Comparison of ENCODE assay signal across 15 cellular contexts in genomic region chr11:117437791-117438130, GRCh38.
DNase-seq lines count a peak whose midpoint lies in the region; ATAC-seq and TF ChIP-seq lines count a peak whose summit lies in the region.
"Had no signal": no experiment of that assay in that cellular context is flagged by ENCODE, and none has a peak within 500 bp of the region (broad histone marks: within the 10 kb centered on the region; RNA-seq: fewer than 3 reads in every experiment).

No MANE protein-coding gene starts in this region.

- H3K27ac Mint-ChIP-seq in GM23338: no peak overlapping the region
- no peak overlapping the region for H3K27ac Mint-ChIP-seq in H9
- H3K27ac Mint-ChIP-seq: CD4-positive, alpha-beta memory T cell had no signal

- H2BK120ac ChIP-seq in H9 (ENCODE audit: low read depth, low read length, poor library complexity, severe bottlenecking) (no peak overlapping the region), neuronal stem cell (ENCODE audit: low read depth, low read length) (no peak overlapping the region)

- H3K4ac ChIP-seq in H9 (ENCODE audit: low read depth, low read length): no peak overlapping the region
- H3K4ac ChIP-seq in neuronal stem cell (ENCODE audit: low read length): no peak overlapping the region

- H3K9me3 Mint-ChIP-seq in GM23338 (no peaks in the 10 kb centered on the region), H9 (peaks cover 0 to 4% of the 10 kb centered on the region in 2 experiments; a peak in 2 of 5 replicates)
- H3K9me3 Mint-ChIP-seq: CD4-positive, alpha-beta memory T cell had no signal

- H3K4me1 ChIP-seq in GM23338 (ENCODE audit: insufficient read depth) (no peaks in the 10 kb centered on the region; the same call in 1 of the 2 replicates), H9 (ENCODE audit: insufficient read depth, low read length) (no peaks in the 10 kb centered on the region), neuronal stem cell (ENCODE audit: control insufficient read depth in 2 of 2, insufficient read depth in 1 of 2, low read depth in 1 of 2, low read length in 2 of 2) (peaks cover 0 to 6% of the 10 kb centered on the region in 2 donors)

- H3K36me3 ChIP-seq in GM23338 (ENCODE audit: insufficient read depth) (no peaks in the 10 kb centered on the region), neuronal stem cell (replicated peaks in 1 of 2; ENCODE audit: control insufficient read depth in 2 of 2, insufficient read depth in 2 of 2, low read length in 2 of 2) (no peaks in the 10 kb centered on the region)

- H3K9me3 ChIP-seq in H9 (ENCODE audit: control insufficient read depth, low read depth, low read length): no peaks in the 10 kb centered on the region
- H3K9me3 ChIP-seq in neuronal stem cell (replicated peaks in 1 of 2; ENCODE audit: control insufficient read depth in 2 of 2, insufficient read depth in 1 of 2, low read depth in 1 of 2, low read length in 2 of 2): peaks cover 0 to 2% of the 10 kb centered on the region in 2 donors

- H3K23me2 ChIP-seq in H9 (ENCODE audit: insufficient read length, low read depth, low read length, poor library complexity, severe bottlenecking): no peaks in the 10 kb centered on the region

- H2BK15ac ChIP-seq in H9 (ENCODE audit: low read depth, low read length) (no peak overlapping the region), neuronal stem cell (ENCODE audit: low read length) (peak overlapping the region; percentile 40)

- H2AFZ ChIP-seq in GM23338: no peak overlapping the region
- no peak overlapping the region for H2AFZ ChIP-seq in H9 (ENCODE audit: low read length)
- no peak overlapping the region for H2AFZ ChIP-seq in neuronal stem cell (ENCODE audit: low read length)

- no peak overlapping the region for H2BK12ac ChIP-seq in H9 (ENCODE audit: insufficient read length, low read depth, low read length)
- no peak overlapping the region for H2BK12ac ChIP-seq in neuronal stem cell (ENCODE audit: low read length)

- H3K9ac ChIP-seq in H9 (ENCODE audit: extremely low read depth, insufficient read length, low read length) (no peak overlapping the region), neuronal stem cell (ENCODE audit: low read depth, low read length, poor library complexity) (peak overlapping the region; percentile 24)

- H3K23ac ChIP-seq in H9 (ENCODE audit: insufficient read length, low read depth, low read length) (no peak overlapping the region), neuronal stem cell (ENCODE audit: low read depth, low read length, poor library complexity) (peak overlapping the region; percentile 8)

- H3K14ac ChIP-seq in H9 (ENCODE audit: insufficient read depth, low read length): peak overlapping the region; percentile 72
- H3K14ac ChIP-seq in neuronal stem cell (ENCODE audit: low read length): peak overlapping the region; percentile 50

- no peak overlapping the region for H3T11ph ChIP-seq in H9 (ENCODE audit: low read length)

- H4K5ac ChIP-seq in H9 (ENCODE audit: insufficient read length, low read depth, low read length): no peak overlapping the region

- no peak overlapping the region for H3K56ac ChIP-seq in H9 (ENCODE audit: insufficient read length, low read depth, low read length)

- H3K4me1 Mint-ChIP-seq in GM23338 (peaks cover 5% of the 10 kb centered on the region; the same call in 2 of the 3 replicates), H9 (peaks cover 10 to 12% of the 10 kb centered on the region in 2 experiments)
- H3K4me1 Mint-ChIP-seq: CD4-positive, alpha-beta memory T cell had no signal

- H3K9me2 ChIP-seq in GM23338 (ENCODE audit: insufficient read depth): no peaks in the 10 kb centered on the region

- H3K18ac ChIP-seq in H9 (ENCODE audit: insufficient read length, low read depth, low read length) (no peak overlapping the region), neuronal stem cell (ENCODE audit: low read length) (peak overlapping the region; percentile 51)

- H3K27me3 ChIP-seq in GM23338 (ENCODE audit: insufficient read depth) (no peaks in the 10 kb centered on the region), H9 (ENCODE audit: insufficient read depth, low read length) (no peaks in the 10 kb centered on the region), neuronal stem cell (ENCODE audit: control insufficient read depth in 3 of 3, insufficient read depth in 3 of 3, low read depth in 1 of 3, low read length in 3 of 3) (peaks cover 0 to 43% (median 5%) of the 10 kb centered on the region in 3 experiments)

- H2BK20ac ChIP-seq in H9 (ENCODE audit: low read depth, low read length, poor library complexity, severe bottlenecking): no peak overlapping the region

- H2AK5ac ChIP-seq in H9 (ENCODE audit: insufficient read length, low read length) (no peak overlapping the region), neuronal stem cell (ENCODE audit: low read depth, low read length) (peak overlapping the region; percentile 35)

- WGBS in H9 (ENCODE audit: extremely low coverage, insufficient read length, low lambda C conversion rate): no CpG with 5 or more reads among the region's 14 CpGs
- WGBS in neuronal stem cell (ENCODE audit: extremely low coverage in 2 of 2, insufficient read length in 2 of 2, insufficient replicate concordance in 1 of 2), 2 donors: no CpG with 5 or more reads among the region's 14 CpGs

- no peaks in the 10 kb centered on the region for H4K20me1 ChIP-seq in GM23338 (replicated peaks; ENCODE audit: insufficient read depth)
- no peaks in the 10 kb centered on the region for H4K20me1 ChIP-seq in H9 (ENCODE audit: control insufficient read depth, insufficient read depth, insufficient read length)

- H3K36me3 Mint-ChIP-seq in GM23338 (ENCODE audit: low read depth) (no peaks in the 10 kb centered on the region), H9 (ENCODE audit: insufficient read depth in 1 of 3, low read depth in 3 of 3) (no peaks in the 10 kb centered on the region)
- H3K36me3 Mint-ChIP-seq: CD4-positive, alpha-beta memory T cell had no signal

- H3F3A ChIP-seq in GM23338 (replicated peaks; ENCODE audit: low read depth): 0 out of 2 replicates have a peak, but pooled peaks cover 2% of the 10 kb centered on the region

- no peak for DNase-seq in GM23338 (ENCODE audit: low spot score)
- DNase-seq in H9: no peak
- DNase-seq in neuronal stem cell (ENCODE audit: low spot score): no peak
- no peak for DNase-seq in cortex of kidney (lab: John Stamatoyannopoulos, UW)
- DNase-seq: C1 segment of cervical spinal cord; Calu3; CD4-positive, alpha-beta memory T cell; COR-L47; DMS53; DMS79 treated with DMSO at 0.1 percent for 48 hours; GF-D8; GOT3 had no signal

- H3K4me3 Mint-ChIP-seq in GM23338: no peak overlapping the region
- no peak overlapping the region for H3K4me3 Mint-ChIP-seq in H9
- H3K4me3 Mint-ChIP-seq: CD4-positive, alpha-beta memory T cell had no signal

- H3K27me3 Mint-ChIP-seq in GM23338 (ENCODE audit: insufficient read depth, low read depth, poor library complexity) (peaks cover 3% of the 10 kb centered on the region), H9 (ENCODE audit: low read depth) (peaks cover 13% of the 10 kb centered on the region)

- H3K4me2 ChIP-seq in GM23338 (no peak overlapping the region), H9 (ENCODE audit: insufficient read depth, insufficient read length, low read length) (no peak overlapping the region), neuronal stem cell (ENCODE audit: insufficient read depth, low read length, poor library complexity, severe bottlenecking) (no peak overlapping the region)

- H4K91ac ChIP-seq in H9 (ENCODE audit: insufficient read length, low read depth, low read length) (no peak overlapping the region), neuronal stem cell (ENCODE audit: low read depth, low read length, poor library complexity) (no peak overlapping the region)

- H3K79me2 ChIP-seq in GM23338 (replicated peaks; ENCODE audit: insufficient read depth): no peaks in the 10 kb centered on the region
- H3K79me2 ChIP-seq in H9 (ENCODE audit: insufficient read depth, low read length): no peaks in the 10 kb centered on the region

- H3K4me3 ChIP-seq in GM23338: no peak overlapping the region
- peak overlapping the region in 1 of 2 donors; percentile 5 for H3K4me3 ChIP-seq in neuronal stem cell (ENCODE audit: low read length in 2 of 2)

- H3K79me1 ChIP-seq in H9 (ENCODE audit: insufficient read depth, low read depth, low read length, poor library complexity, severe bottlenecking) (no peaks in the 10 kb centered on the region), neuronal stem cell (ENCODE audit: low read depth, low read length) (no peaks in the 10 kb centered on the region)

- H4K8ac ChIP-seq in H9 (replicated peaks; ENCODE audit: insufficient read length, low read depth, low read length) (no peak overlapping the region), neuronal stem cell (ENCODE audit: low read depth, low read length) (no peak overlapping the region)

- H2BK5ac ChIP-seq in H9 (ENCODE audit: insufficient read length, low read length): no peak overlapping the region
- H2BK5ac ChIP-seq in neuronal stem cell (ENCODE audit: low read length): peak overlapping the region; percentile 19

- ATAC-seq in GM23338 (peak; percentile 15; the same call in 2 of the 3 replicates), GM21825 (IDR thresholded peaks at IDR 0.05; ENCODE audit: unreplicated experiment) (no peak), GM21526 (IDR thresholded peaks at IDR 0.05; ENCODE audit: low FRiP score, unreplicated experiment) (no peak)
- ATAC-seq: HCT116 had no signal

- H3K27ac ChIP-seq in GM23338 (ENCODE audit: low read depth) (no peak overlapping the region), H9 (ENCODE audit: insufficient read length, low read depth, low read length) (no peak overlapping the region), neuronal stem cell (replicated peaks; ENCODE audit: low read length) (no peak overlapping the region)

- TF ChIP-seq CTCF in GM23338 (conservative IDR thresholded peaks at IDR 0.05; ENCODE audit: low read depth in 2 of 2): no peak
- TF ChIP-seq CTCF in H9 (conservative IDR thresholded peaks at IDR 0.05): no peak

TF ChIP-seq in GM23338, 12 proteins besides CTCF, POLR2A, EP300 and RAD21 (continues in another document):
- TF ChIP-seq ETS1 (IDR thresholded peaks at IDR 0.05) (no peak), STAT1 (IDR thresholded peaks at IDR 0.05; ENCODE audit: unreplicated experiment) (no peak)
